ENCODE assay signal across 25 cellular contexts in the genomic region with DNA sequence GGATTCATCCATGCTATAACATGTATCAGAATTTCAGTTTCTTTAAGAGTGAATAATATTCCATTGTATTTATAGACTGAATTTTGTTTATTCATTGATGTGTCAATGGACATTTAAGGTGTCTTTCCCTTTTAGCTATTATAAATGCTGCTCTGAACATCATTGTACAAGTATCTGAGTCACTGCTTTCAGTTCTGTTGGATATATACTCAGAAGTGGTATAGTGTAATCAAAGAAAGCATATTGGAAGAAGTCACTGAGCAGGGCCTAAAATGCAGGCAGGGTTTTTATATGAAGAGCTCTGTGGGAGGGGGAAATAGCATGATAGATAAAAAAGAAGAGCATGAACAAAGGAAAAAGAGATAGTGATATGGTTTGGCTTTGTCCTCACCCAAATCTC.
"Had no signal": no experiment of that assay in that cellular context is flagged by ENCODE, and none has a peak within 500 bp of the region (broad histone marks: within the 10 kb centered on the region; RNA-seq: fewer than 3 reads in every experiment).

No MANE protein-coding gene starts in this region.

- H3K4me3 Mint-ChIP-seq: naive thymus-derived CD8-positive, alpha-beta T cell; nephron; neural crest cell; stimulated activated naive CD8-positive, alpha-beta T cell treated with anti-CD3 and anti-CD28 coated beads, Interleukin-15, Interleukin-2, amounts not matched to agents 100 ng/mL and 50 ng/mL, for 24 hours had no signal

- H3K27ac Mint-ChIP-seq: nephron; stimulated activated naive CD8-positive, alpha-beta T cell treated with anti-CD3 and anti-CD28 coated beads, Interleukin-15, Interleukin-2, amounts not matched to agents 100 ng/mL and 50 ng/mL, for 24 hours had no signal

- ATAC-seq: left colon; left lung; lower lobe of right lung; naive thymus-derived CD8-positive, alpha-beta T cell; pancreas; right cardiac atrium; sciatic nerve; upper lobe of right lung had no signal

- DNase-seq: hippocampal formation; kidney; left colon; left lung; lower lobe of right lung; mammary epithelial cell; mesenchymal stem cell; naive thymus-derived CD8-positive, alpha-beta T cell; nucleus accumbens; pancreas; posterior cingulate gyrus; retina; right cardiac atrium; stimulated activated CD4-positive, alpha-beta T cell treated with anti-CD3 and anti-CD28 coated beads, Interleukin-12 subunit alpha, Interleukin-12 subunit beta, amount 100 ng/mL, for 4 hours; stimulated activated CD4-positive, alpha-beta T cell treated with anti-CD3 and anti-CD28 coated beads, Interleukin-15, amount 100 ng/mL, for 24 hours; stimulated activated CD4-positive, alpha-beta T cell treated with anti-CD3 and anti-CD28 coated beads, Interleukin-2, amount 100 ng/mL, for 24 hours; stimulated activated CD4-positive, alpha-beta T cell treated with anti-CD3 and anti-CD28 coated beads, Interleukin-4, amount 100 ng/mL, for 1 hour; stimulated activated naive CD4-positive, alpha-beta T cell; tibial artery; trophoblast cell; upper lobe of right lung had no signal

- H3K4me1 Mint-ChIP-seq: nephron had no signal

- H3K27me3 Mint-ChIP-seq: naive thymus-derived CD8-positive, alpha-beta T cell; stimulated activated naive CD8-positive, alpha-beta T cell treated with anti-CD3 and anti-CD28 coated beads, Interleukin-15, Interleukin-2, amounts not matched to agents 100 ng/mL and 50 ng/mL, for 24 hours had no signal
